2 cellular contexts compared by ENCODE assay signal in the genomic region with DNA sequence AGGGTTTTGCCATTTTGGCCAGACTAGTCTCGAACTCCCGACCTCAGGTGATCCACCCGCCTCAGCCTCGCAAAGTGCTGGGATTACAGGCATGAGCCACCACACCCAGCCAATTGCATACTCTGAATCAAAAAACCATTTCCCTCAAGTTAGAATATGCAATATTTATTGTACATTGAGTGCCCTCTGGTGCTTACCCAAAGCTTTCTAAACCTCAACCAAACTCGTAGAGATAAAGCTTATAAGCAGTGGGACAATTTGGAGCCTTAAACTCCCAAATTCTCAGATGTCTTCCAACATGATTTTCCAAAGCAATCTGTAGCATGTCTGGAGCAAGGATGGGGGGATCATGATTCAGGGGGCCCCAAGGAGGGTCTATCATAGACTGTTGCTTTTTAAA.
TF ChIP-seq lines count a peak whose summit lies in the region.

No MANE protein-coding gene starts in this region.

TF ChIP-seq in SK-N-SH, 30 proteins besides CTCF, POLR2A, EP300 and RAD21 (continued from another document):
- TF ChIP-seq, protein P1, sequence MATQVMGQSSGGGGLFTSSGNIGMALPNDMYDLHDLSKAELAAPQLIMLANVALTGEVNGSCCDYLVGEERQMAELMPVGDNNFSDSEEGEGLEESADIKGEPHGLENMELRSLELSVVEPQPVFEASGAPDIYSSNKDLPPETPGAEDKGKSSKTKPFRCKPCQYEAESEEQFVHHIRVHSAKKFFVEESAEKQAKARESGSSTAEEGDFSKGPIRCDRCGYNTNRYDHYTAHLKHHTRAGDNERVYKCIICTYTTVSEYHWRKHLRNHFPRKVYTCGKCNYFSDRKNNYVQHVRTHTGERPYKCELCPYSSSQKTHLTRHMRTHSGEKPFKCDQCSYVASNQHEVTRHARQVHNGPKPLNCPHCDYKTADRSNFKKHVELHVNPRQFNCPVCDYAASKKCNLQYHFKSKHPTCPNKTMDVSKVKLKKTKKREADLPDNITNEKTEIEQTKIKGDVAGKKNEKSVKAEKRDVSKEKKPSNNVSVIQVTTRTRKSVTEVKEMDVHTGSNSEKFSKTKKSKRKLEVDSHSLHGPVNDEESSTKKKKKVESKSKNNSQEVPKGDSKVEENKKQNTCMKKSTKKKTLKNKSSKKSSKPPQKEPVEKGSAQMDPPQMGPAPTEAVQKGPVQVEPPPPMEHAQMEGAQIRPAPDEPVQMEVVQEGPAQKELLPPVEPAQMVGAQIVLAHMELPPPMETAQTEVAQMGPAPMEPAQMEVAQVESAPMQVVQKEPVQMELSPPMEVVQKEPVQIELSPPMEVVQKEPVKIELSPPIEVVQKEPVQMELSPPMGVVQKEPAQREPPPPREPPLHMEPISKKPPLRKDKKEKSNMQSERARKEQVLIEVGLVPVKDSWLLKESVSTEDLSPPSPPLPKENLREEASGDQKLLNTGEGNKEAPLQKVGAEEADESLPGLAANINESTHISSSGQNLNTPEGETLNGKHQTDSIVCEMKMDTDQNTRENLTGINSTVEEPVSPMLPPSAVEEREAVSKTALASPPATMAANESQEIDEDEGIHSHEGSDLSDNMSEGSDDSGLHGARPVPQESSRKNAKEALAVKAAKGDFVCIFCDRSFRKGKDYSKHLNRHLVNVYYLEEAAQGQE (IDR thresholded peaks at IDR 0.05; ENCODE audit: low read depth, low read length) = no peak
TF ChIP-seq in SK-N-SH: peak in this region for 0.

TF ChIP-seq in SK-N-SH treated with all-trans-retinoic acid at 6 μM for 48 hours, 23 proteins besides CTCF, POLR2A, EP300 and RAD21 (continued from another document):
- TF ChIP-seq, protein P2, sequence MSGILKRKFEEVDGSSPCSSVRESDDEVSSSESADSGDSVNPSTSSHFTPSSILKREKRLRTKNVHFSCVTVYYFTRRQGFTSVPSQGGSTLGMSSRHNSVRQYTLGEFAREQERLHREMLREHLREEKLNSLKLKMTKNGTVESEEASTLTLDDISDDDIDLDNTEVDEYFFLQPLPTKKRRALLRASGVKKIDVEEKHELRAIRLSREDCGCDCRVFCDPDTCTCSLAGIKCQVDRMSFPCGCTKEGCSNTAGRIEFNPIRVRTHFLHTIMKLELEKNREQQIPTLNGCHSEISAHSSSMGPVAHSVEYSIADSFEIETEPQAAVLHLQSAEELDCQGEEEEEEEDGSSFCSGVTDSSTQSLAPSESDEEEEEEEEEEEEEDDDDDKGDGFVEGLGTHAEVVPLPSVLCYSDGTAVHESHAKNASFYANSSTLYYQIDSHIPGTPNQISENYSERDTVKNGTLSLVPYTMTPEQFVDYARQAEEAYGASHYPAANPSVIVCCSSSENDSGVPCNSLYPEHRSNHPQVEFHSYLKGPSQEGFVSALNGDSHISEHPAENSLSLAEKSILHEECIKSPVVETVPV (CRISPR knock-in tag; IDR thresholded peaks at IDR 0.05) = no peak
- TF ChIP-seq ZNF565 (CRISPR knock-in tag; conservative IDR thresholded peaks at IDR 0.05; ENCODE audit: low read depth) = no peak
- TF ChIP-seq, protein P3, sequence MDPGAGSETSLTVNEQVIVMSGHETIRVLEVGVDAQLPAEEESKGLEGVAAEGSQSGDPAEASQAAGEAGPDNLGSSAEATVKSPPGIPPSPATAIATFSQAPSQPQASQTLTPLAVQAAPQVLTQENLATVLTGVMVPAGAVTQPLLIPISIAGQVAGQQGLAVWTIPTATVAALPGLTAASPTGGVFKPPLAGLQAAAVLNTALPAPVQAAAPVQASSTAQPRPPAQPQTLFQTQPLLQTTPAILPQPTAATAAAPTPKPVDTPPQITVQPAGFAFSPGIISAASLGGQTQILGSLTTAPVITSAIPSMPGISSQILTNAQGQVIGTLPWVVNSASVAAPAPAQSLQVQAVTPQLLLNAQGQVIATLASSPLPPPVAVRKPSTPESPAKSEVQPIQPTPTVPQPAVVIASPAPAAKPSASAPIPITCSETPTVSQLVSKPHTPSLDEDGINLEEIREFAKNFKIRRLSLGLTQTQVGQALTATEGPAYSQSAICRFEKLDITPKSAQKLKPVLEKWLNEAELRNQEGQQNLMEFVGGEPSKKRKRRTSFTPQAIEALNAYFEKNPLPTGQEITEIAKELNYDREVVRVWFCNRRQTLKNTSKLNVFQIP (CRISPR knock-in tag; IDR thresholded peaks at IDR 0.05; ENCODE audit: borderline replicate concordance, low read depth) = no peak
